In the genomic region with DNA sequence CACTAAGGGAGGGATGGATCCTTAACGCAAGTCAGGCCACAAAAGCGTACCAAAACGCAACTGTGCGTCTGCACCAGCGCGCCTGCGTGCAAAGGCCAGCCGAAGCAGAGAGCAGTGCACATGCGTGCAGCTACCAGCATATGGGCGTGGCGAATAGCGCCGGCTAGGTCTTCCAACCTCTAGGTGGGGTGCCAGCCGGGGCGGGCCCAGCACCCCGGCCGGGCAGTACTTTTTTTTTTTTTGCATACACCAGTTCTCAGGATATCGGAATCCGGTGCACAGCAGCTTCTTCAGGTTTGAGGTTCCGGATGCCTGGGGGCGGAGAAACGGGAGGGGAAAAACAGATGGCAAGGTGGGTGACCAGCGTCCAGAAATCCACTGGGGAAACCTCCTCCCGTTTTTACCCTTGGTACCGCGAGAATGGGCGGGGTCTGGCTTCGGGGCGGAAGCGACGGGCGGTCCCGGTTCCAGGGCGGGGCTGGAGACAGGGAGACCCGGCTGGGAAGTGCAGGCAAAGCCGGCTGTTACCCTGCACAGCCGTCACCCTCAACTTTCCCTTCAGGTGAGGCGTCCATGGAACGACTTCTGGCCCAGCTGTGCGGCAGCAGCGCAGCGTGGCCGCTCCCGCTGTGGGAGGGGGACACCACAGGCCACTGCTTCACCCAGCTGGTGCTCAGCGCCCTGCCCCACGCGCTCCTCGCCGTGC, we compare ENCODE assay signal across 1 cellular context.
A peak's percentile ranks its signal among the peaks of the same experiment; 100 is the strongest.
TF ChIP-seq lines count a peak whose summit lies in the region.

A gene with protein sequence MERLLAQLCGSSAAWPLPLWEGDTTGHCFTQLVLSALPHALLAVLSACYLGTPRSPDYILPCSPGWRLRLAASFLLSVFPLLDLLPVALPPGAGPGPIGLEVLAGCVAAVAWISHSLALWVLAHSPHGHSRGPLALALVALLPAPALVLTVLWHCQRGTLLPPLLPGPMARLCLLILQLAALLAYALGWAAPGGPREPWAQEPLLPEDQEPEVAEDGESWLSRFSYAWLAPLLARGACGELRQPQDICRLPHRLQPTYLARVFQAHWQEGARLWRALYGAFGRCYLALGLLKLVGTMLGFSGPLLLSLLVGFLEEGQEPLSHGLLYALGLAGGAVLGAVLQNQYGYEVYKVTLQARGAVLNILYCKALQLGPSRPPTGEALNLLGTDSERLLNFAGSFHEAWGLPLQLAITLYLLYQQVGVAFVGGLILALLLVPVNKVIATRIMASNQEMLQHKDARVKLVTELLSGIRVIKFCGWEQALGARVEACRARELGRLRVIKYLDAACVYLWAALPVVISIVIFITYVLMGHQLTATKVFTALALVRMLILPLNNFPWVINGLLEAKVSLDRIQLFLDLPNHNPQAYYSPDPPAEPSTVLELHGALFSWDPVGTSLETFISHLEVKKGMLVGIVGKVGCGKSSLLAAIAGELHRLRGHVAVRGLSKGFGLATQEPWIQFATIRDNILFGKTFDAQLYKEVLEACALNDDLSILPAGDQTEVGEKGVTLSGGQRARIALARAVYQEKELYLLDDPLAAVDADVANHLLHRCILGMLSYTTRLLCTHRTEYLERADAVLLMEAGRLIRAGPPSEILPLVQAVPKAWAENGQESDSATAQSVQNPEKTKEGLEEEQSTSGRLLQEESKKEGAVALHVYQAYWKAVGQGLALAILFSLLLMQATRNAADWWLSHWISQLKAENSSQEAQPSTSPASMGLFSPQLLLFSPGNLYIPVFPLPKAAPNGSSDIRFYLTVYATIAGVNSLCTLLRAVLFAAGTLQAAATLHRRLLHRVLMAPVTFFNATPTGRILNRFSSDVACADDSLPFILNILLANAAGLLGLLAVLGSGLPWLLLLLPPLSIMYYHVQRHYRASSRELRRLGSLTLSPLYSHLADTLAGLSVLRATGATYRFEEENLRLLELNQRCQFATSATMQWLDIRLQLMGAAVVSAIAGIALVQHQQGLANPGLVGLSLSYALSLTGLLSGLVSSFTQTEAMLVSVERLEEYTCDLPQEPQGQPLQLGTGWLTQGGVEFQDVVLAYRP (N-terminal part only) (plus strand): TSS at position 136 of the 706 bp plus-strand sequence. CDS start 438 bp downstream, at position 574.

TF ChIP-seq in GM23338, 12 proteins besides CTCF, POLR2A, EP300 and RAD21:
- TF ChIP-seq NANOG (IDR thresholded peaks at IDR 0.05; ENCODE audit: borderline replicate concordance) (no peak), POLR2AphosphoS5 (IDR thresholded peaks at IDR 0.05; ENCODE audit: low read depth) (peak; percentile 73)
